ENCODE assay signal across 2 cellular contexts in genomic region chr16:66523861-66524354, GRCh38.
TF ChIP-seq lines count a peak whose summit lies in the region.

No MANE protein-coding gene starts in this region.

TF ChIP-seq in liver, 16 proteins besides CTCF, POLR2A, EP300 and RAD21:
- no peak for TF ChIP-seq SP1 (IDR thresholded peaks at IDR 0.05)

TF ChIP-seq in HepG2, 621 proteins besides CTCF, POLR2A, EP300 and RAD21:
- TF ChIP-seq ZNF431 (CRISPR knock-in tag; IDR thresholded peaks at IDR 0.05; ENCODE audit: borderline replicate concordance, low read depth), result no peak
- no peak for TF ChIP-seq CSRNP1 (CRISPR knock-in tag; IDR thresholded peaks at IDR 0.05)
- TF ChIP-seq ZNF724P (CRISPR knock-in tag; IDR thresholded peaks at IDR 0.05; ENCODE audit: borderline replicate concordance), result no peak
TF ChIP-seq in HepG2: peak in this region for 0.
